Comparison of ENCODE assay signal across 8 cellular contexts in the genomic region with DNA sequence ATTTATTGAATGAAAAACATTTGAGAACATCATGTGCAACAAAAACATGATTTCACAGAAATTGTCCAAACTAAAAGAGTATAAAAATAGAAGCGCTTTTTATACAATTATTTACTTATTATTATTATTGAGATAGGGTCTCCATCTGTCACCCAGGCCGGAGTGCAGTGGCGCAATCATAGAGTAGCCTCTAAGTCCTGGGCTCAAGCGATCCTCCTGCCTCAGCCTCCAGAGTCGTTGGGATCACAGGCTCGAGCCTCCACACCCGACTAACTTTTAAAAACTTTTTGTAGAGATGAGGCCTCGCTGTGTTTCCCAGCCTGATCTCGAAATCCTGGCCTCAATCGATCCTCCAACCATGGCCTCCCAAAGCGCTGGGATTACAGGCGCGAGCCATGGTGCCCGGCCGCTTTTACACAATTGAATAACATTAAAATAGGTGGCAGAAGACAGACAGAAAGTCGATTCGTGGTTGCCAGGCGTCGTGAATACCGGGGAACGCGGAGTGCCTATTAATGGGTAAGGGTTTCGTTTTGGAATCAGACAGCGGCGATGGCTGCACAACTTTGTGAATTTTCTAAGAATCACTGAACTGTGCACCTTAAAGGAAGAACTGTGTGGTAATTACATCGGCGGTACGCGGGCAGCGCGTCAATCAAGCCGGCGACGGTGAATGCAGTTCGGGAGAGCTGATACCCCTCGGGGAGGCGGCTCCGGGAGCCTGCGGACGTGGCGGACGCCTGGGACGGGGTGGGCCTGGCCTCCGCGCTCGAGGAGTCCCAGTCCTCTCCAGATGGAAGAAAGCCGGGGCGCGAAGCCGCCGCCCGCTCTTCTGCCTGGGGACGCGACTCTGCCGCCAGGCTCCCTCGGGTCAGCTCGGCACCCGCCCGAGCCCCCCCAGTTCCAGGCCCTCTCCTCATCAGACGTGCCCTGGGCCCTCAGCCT. TPM values are rescaled to one million over a fixed set of nuclear protein-coding genes. Genes with fewer than 3 reads are reported as not detected.
A peak's percentile ranks its signal among the peaks of the same experiment; 100 is the strongest.
DNase-seq lines count a peak whose midpoint lies in the region; ATAC-seq and TF ChIP-seq lines count a peak whose summit lies in the region.

No MANE protein-coding gene starts in this region.

- peak overlapping the region; percentile 94 to 98 (median 98) for H3K4me3 Mint-ChIP-seq in CD4-positive, CD25-positive, alpha-beta regulatory T cell
- peak overlapping the region; percentile 99 for H3K4me3 Mint-ChIP-seq in activated naive CD4-positive, alpha-beta T cell treated with anti-CD3 and anti-CD28 coated beads, Interleukin-2, amount 50 U/mL, for 24 hours

- peaks cover 2% of the 10 kb centered on the region for H3K27me3 Mint-ChIP-seq in CD4-positive, CD25-positive, alpha-beta regulatory T cell
- H3K27me3 Mint-ChIP-seq in activated naive CD4-positive, alpha-beta T cell treated with anti-CD3 and anti-CD28 coated beads, Interleukin-2, amount 50 U/mL, for 24 hours: no peaks in the 10 kb centered on the region

- H3K4me1 Mint-ChIP-seq in CD4-positive, CD25-positive, alpha-beta regulatory T cell: peaks cover 29 to 53% (median 40%) of the 10 kb centered on the region in 4 donors
- H3K4me1 Mint-ChIP-seq in activated naive CD4-positive, alpha-beta T cell treated with anti-CD3 and anti-CD28 coated beads, Interleukin-2, amount 50 U/mL, for 24 hours: peaks cover 49% of the 10 kb centered on the region

- H3K27ac ChIP-seq in CD4-positive, CD25-positive, alpha-beta regulatory T cell (ENCODE audit: insufficient read depth, low read length, poor library complexity, severe bottlenecking): peak overlapping the region; percentile 75
- peak overlapping the region; percentile 81 to 98 (median 92) for H3K27ac ChIP-seq in heart left ventricle
- H3K27ac ChIP-seq in psoas muscle: peak overlapping the region; percentile 95

- no peaks in the 10 kb centered on the region for H3K27me3 ChIP-seq in CD4-positive, CD25-positive, alpha-beta regulatory T cell (ENCODE audit: control insufficient read depth, insufficient read depth, low read length)
- H3K27me3 ChIP-seq in heart left ventricle (no peaks in the 10 kb centered on the region), psoas muscle (ENCODE audit: insufficient read depth in 3 of 3, low read length in 2 of 3) (no peaks in the 10 kb centered on the region)

- H3K4me3 ChIP-seq in CD4-positive, CD25-positive, alpha-beta regulatory T cell (ENCODE audit: low read depth, low read length): peak overlapping the region; percentile 83
- H3K4me3 ChIP-seq in heart left ventricle: peak overlapping the region; percentile 43 to 95 (median 86)
- H3K4me3 ChIP-seq in psoas muscle: peak overlapping the region; percentile 81

- TF ChIP-seq CTCF in heart left ventricle (IDR thresholded peaks at IDR 0.05) (no peak), psoas muscle (IDR thresholded peaks at IDR 0.05) (no peak)

- peak in 2 of 3 donors; percentile 49 to 77 for DNase-seq in CD4-positive, CD25-positive, alpha-beta regulatory T cell
- DNase-seq in RPMI7951 (ENCODE audit: low read depth) (peak; percentile 71), heart left ventricle (peak; percentile 50 to 77 (median 65)), psoas muscle (peak; percentile 58 to 78), putamen (ENCODE audit: low spot score) (no peak)

- ATAC-seq in CD4-positive, CD25-positive, alpha-beta regulatory T cell (ENCODE audit: low read depth in 2 of 2): peak; percentile 27 to 36
- ATAC-seq in GM19324 (IDR thresholded peaks at IDR 0.05; ENCODE audit: low FRiP score, unreplicated experiment): peak; percentile 44
- peak; percentile 36 for ATAC-seq in HG03439 (IDR thresholded peaks at IDR 0.05; ENCODE audit: unreplicated experiment)
- ATAC-seq in heart left ventricle: peak in 3 of 4 donors; percentile 54 to 67 (median 64)
- peak; percentile 40 to 70 (median 46) for ATAC-seq in psoas muscle

- peaks cover 5% of the 10 kb centered on the region for H3K36me3 Mint-ChIP-seq in CD4-positive, CD25-positive, alpha-beta regulatory T cell
- H3K36me3 Mint-ChIP-seq in activated naive CD4-positive, alpha-beta T cell treated with anti-CD3 and anti-CD28 coated beads, Interleukin-2, amount 50 U/mL, for 24 hours: peaks cover 3% of the 10 kb centered on the region

- no peaks in the 10 kb centered on the region for H3K36me3 ChIP-seq in CD4-positive, CD25-positive, alpha-beta regulatory T cell (ENCODE audit: control insufficient read depth, insufficient read depth, low read length)
- no peaks in the 10 kb centered on the region for H3K36me3 ChIP-seq in heart left ventricle
- no peaks in the 10 kb centered on the region for H3K36me3 ChIP-seq in psoas muscle (ENCODE audit: insufficient read depth in 1 of 2, low read depth in 1 of 2)

- intact Hi-C loops in heart left ventricle (cut with DNase I): loop anchor here in 4 of 10 donors (2.0 to 5.0 kb wide), 3 partner anchors 54 to 113 kb away; a partner anchor contains a TSS
- intact Hi-C loops in psoas muscle (cut with DNase I): no loop called here

- TF ChIP-seq POLR2A in heart left ventricle (IDR thresholded peaks at IDR 0.05): no peak

- no peaks in the 10 kb centered on the region for H3K9me3 ChIP-seq in CD4-positive, CD25-positive, alpha-beta regulatory T cell (ENCODE audit: control insufficient read depth in 2 of 2, low read length in 2 of 2)
- H3K9me3 ChIP-seq in heart left ventricle: no peaks in the 10 kb centered on the region
- no peaks in the 10 kb centered on the region for H3K9me3 ChIP-seq in psoas muscle

- 9 to 17% (median 11%) methylated on average over 36 to 60 of the region's 60 CpGs for WGBS in heart left ventricle, 4 donors
- WGBS in psoas muscle, 3 donors: 7 to 15% (median 10%) methylated on average over 37 to 60 of the region's 60 CpGs

- peak overlapping the region; percentile 90 to 98 (median 93) for H3K27ac Mint-ChIP-seq in CD4-positive, CD25-positive, alpha-beta regulatory T cell
- peak overlapping the region; percentile 96 for H3K27ac Mint-ChIP-seq in activated naive CD4-positive, alpha-beta T cell treated with anti-CD3 and anti-CD28 coated beads, Interleukin-2, amount 50 U/mL, for 24 hours

- H3K9me3 Mint-ChIP-seq in CD4-positive, CD25-positive, alpha-beta regulatory T cell: peaks cover 0 to 4% (median 0%) of the 10 kb centered on the region in 7 donors
- no peaks in the 10 kb centered on the region for H3K9me3 Mint-ChIP-seq in activated naive CD4-positive, alpha-beta T cell treated with anti-CD3 and anti-CD28 coated beads, Interleukin-2, amount 50 U/mL, for 24 hours

- peaks cover 39% of the 10 kb centered on the region for H3K4me1 ChIP-seq in CD4-positive, CD25-positive, alpha-beta regulatory T cell (ENCODE audit: control insufficient read depth, insufficient read depth, low read length, poor library complexity, severe bottlenecking)
- H3K4me1 ChIP-seq in heart left ventricle (peaks cover 10 to 51% (median 37%) of the 10 kb centered on the region in 12 donors), psoas muscle (peaks cover 31% of the 10 kb centered on the region)

RNA-seq across cellular contexts. Expression of a gene that starts 0.8 kb away (rescaled TPM):
- 30.2 TPM for total RNA-seq in CD4-positive, CD25-positive, alpha-beta regulatory T cell
- polyA plus RNA-seq in CD4-positive, CD25-positive, alpha-beta regulatory T cell: 10 to 100 TPM; 16.4 to 23.2 (median 18.2) TPM
- 35.3 and 38.1 TPM in 2 replicates for total RNA-seq in RPMI7951 (2014; rRNA removed; shearing (Covaris generic))
- total RNA-seq in heart left ventricle (10 to 100 TPM; 19.0 to 38.9 (median 26.3) TPM), psoas muscle (10 to 100 TPM; 23.9 to 31.4 (median 29.3) TPM)
- polyA plus RNA-seq in heart left ventricle (10 to 100 TPM in 1 of 2 donors, 1 to 10 TPM in 1; 9.3 to 25.5 TPM), psoas muscle (10 to 100 TPM; 16.6 to 29.2 (median 21.1) TPM)

RNA-seq across cellular contexts. Expression of a gene that starts 53.4 kb away (rescaled TPM):
- total RNA-seq in CD4-positive, CD25-positive, alpha-beta regulatory T cell: 93.9 TPM
- 100 to 1,000 TPM in 1 of 4 donors, 10 to 100 TPM in 3; 87.5 to 115 (median 91.8) TPM for polyA plus RNA-seq in CD4-positive, CD25-positive, alpha-beta regulatory T cell
- total RNA-seq in RPMI7951 (2014; rRNA removed; shearing (Covaris generic)): 106 and 141 TPM in 2 replicates
- 10 to 100 TPM; 37.0 to 77.7 (median 47.1) TPM for total RNA-seq in heart left ventricle
- polyA plus RNA-seq in heart left ventricle: 10 to 100 TPM; 50.6 to 60.9 TPM
- total RNA-seq in psoas muscle: 10 to 100 TPM; 34.1 to 50.5 (median 40.7) TPM
- polyA plus RNA-seq in psoas muscle: 10 to 100 TPM; 35.8 to 52.5 (median 46.0) TPM
